25 cellular contexts compared by ENCODE assay signal in genomic region chr6:90739339-90739738, GRCh38.
"Had no signal": no experiment of that assay in that cellular context is flagged by ENCODE, and none has a peak within 500 bp of the region (broad histone marks: within the 10 kb centered on the region; RNA-seq: fewer than 3 reads in every experiment).

No MANE protein-coding gene starts in this region.

- H3K4me3 Mint-ChIP-seq: activated CD8-positive, alpha-beta T cell treated with anti-CD3 and anti-CD28 coated beads, Interleukin-2, amount 10 ng/mL, durations not matched to agents 7 days and 5 days; activated naive CD8-positive, alpha-beta T cell treated with anti-CD3 and anti-CD28 coated beads, Interleukin-2, amount 10 ng/mL, durations not matched to agents 7 days and 5 days; activated T-cell treated with anti-CD3 and anti-CD28 coated beads, Interleukin-2, amount 50 U/mL, for 24 hours; brain; mesothelial cell of epicardium; nephron; stimulated activated naive CD8-positive, alpha-beta T cell treated with anti-CD3 and anti-CD28 coated beads, Interleukin-15, amount 100 ng/mL, for 72 hours had no signal

- H3K9me3 ChIP-seq: gastrocnemius medialis, lower lobe of right lung, suprapubic skin, transverse colon, vagina had no signal

- H3K9me3 Mint-ChIP-seq: activated T-helper 2 cell treated with anti-CD3 and anti-CD28 coated beads, Interferon-gamma antibody, Interleukin-2, Interleukin-4, amounts not matched to agents 10 μg/mL and 5 μg/mL and 100 μg/mL, durations not matched to agents 14 hours and 24 hours and 36 hours had no signal

- H3K4me3 ChIP-seq: dorsolateral prefrontal cortex, gastrocnemius medialis, heart right ventricle, lower lobe of right lung, smooth muscle cell, suprapubic skin, transverse colon, vagina had no signal

- H3K27ac Mint-ChIP-seq: activated CD8-positive, alpha-beta T cell treated with anti-CD3 and anti-CD28 coated beads, Interleukin-2, amount 10 ng/mL, durations not matched to agents 7 days and 5 days; activated naive CD8-positive, alpha-beta T cell treated with anti-CD3 and anti-CD28 coated beads, Interleukin-2, amount 10 ng/mL, durations not matched to agents 7 days and 5 days; activated T-cell treated with anti-CD3 and anti-CD28 coated beads, Interleukin-2, amount 50 U/mL, for 24 hours; activated T-helper 2 cell treated with anti-CD3 and anti-CD28 coated beads, Interferon-gamma antibody, Interleukin-2, Interleukin-4, amounts not matched to agents 10 μg/mL and 5 μg/mL and 100 μg/mL, durations not matched to agents 14 hours and 24 hours and 36 hours; brain; mesothelial cell of epicardium; nephron; stimulated activated naive CD8-positive, alpha-beta T cell treated with anti-CD3 and anti-CD28 coated beads, Interleukin-15, amount 100 ng/mL, for 72 hours had no signal

- H3K4me2 ChIP-seq: smooth muscle cell had no signal

- DNase-seq: activated CD4-positive, alpha-beta T cell treated with anti-CD3 and anti-CD28 coated beads for 48 hours; activated CD4-positive, CD25-positive, alpha-beta regulatory T cell; activated CD8-positive, alpha-beta T cell treated with anti-CD3 and anti-CD28 coated beads, Interleukin-2, amount 10 ng/mL, durations not matched to agents 7 days and 5 days; activated naive CD4-positive, alpha-beta T cell treated with Interleukin-2 at 50 U/mL for 16 hours; activated naive CD8-positive, alpha-beta T cell treated with anti-CD3 and anti-CD28 coated beads, Interleukin-2, amount 10 ng/mL, durations not matched to agents 7 days and 5 days; activated T-cell treated with anti-CD3 and anti-CD28 coated beads, Interleukin-2, amount 50 U/mL, for 24 hours; caudate nucleus; dorsolateral prefrontal cortex; gastrocnemius medialis; heart right ventricle; left cardiac atrium; lower lobe of right lung; nucleus accumbens; stimulated activated CD4-positive, alpha-beta T cell treated with anti-CD3 and anti-CD28 coated beads, Interleukin-4, amount 100 ng/mL, for 1 hour; stimulated activated naive CD8-positive, alpha-beta T cell treated with anti-CD3 and anti-CD28 coated beads, Interleukin-15, amount 100 ng/mL, for 72 hours; T-helper 9 cell; transverse colon had no signal

- H3K36me3 ChIP-seq: gastrocnemius medialis, heart right ventricle, lower lobe of right lung, suprapubic skin, transverse colon, vagina had no signal

- H3K27me3 ChIP-seq: dorsolateral prefrontal cortex, gastrocnemius medialis, heart right ventricle, suprapubic skin, transverse colon, vagina had no signal

- H3K27ac ChIP-seq: dorsolateral prefrontal cortex, gastrocnemius medialis, heart right ventricle, lower lobe of right lung, suprapubic skin, transverse colon, vagina had no signal

- H3K4me1 Mint-ChIP-seq: activated naive CD8-positive, alpha-beta T cell treated with anti-CD3 and anti-CD28 coated beads, Interleukin-2, amount 10 ng/mL, durations not matched to agents 7 days and 5 days; brain; mesothelial cell of epicardium; nephron; stimulated activated naive CD8-positive, alpha-beta T cell treated with anti-CD3 and anti-CD28 coated beads, Interleukin-15, amount 100 ng/mL, for 72 hours had no signal

- ATAC-seq: activated CD8-positive, alpha-beta T cell treated with anti-CD3 and anti-CD28 coated beads, Interleukin-2, amount 10 ng/mL, durations not matched to agents 7 days and 5 days; gastrocnemius medialis; heart right ventricle; left cardiac atrium; lower lobe of right lung; sciatic nerve; stimulated activated naive CD8-positive, alpha-beta T cell treated with anti-CD3 and anti-CD28 coated beads, Interleukin-15, amount 100 ng/mL, for 72 hours had no signal

- H3K4me1 ChIP-seq: gastrocnemius medialis, heart right ventricle, lower lobe of right lung, suprapubic skin, transverse colon, vagina had no signal

- H3K36me3 Mint-ChIP-seq: activated naive CD8-positive, alpha-beta T cell treated with anti-CD3 and anti-CD28 coated beads, Interleukin-2, amount 10 ng/mL, durations not matched to agents 7 days and 5 days had no signal
